ENCODE assay signal across 1 cellular context in the genomic region with DNA sequence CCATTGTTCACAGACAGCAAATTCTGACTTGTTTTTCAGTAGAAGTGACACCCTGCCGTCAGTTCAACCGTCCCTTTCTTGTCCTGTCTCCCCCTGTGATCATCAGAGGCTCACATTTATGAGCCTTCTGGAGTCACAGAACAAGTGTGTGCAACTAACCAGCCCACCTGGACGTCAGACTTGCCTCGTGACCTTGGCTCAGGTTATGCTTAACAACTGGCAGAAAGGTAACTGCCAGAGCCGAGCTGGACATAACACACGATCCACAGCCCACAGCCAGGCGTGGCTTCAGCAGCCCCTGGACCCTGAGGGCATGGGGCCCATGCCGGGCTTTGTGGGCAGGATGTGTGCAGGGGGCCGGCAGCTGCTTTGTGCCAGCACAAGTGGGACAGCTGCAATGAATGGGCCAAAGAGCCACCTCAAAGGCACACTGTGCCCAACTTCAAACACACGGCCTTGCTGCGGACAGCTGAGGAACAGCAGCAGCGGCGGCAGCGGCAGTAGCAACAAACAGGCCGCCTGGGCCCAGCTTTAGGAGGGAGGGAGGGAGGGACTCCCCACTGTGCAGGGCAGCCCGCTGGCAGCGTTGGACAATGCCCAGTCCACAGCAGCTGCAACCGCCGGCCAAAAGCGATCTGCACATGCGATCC.
TF ChIP-seq lines count a peak whose summit lies in the region.

No MANE protein-coding gene starts in this region.

TF ChIP-seq in SK-N-SH, 30 proteins besides CTCF, POLR2A, EP300 and RAD21 (continued from another document):
- TF ChIP-seq, protein P1, sequence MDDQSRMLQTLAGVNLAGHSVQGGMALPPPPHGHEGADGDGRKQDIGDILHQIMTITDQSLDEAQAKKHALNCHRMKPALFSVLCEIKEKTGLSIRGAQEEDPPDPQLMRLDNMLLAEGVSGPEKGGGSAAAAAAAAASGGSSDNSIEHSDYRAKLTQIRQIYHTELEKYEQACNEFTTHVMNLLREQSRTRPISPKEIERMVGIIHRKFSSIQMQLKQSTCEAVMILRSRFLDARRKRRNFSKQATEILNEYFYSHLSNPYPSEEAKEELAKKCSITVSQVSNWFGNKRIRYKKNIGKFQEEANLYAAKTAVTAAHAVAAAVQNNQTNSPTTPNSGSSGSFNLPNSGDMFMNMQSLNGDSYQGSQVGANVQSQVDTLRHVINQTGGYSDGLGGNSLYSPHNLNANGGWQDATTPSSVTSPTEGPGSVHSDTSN (IDR thresholded peaks at IDR 0.05), result no peak
- no peak for TF ChIP-seq CHD2 (IDR thresholded peaks at IDR 0.05; ENCODE audit: low read length, partially characterized antibody)
- TF ChIP-seq TCF12 (IDR thresholded peaks at IDR 0.05), result no peak
- no peak for TF ChIP-seq MXI1 (IDR thresholded peaks at IDR 0.05; ENCODE audit: low read depth, low read length)
